Comparison of ENCODE assay signal across 13 cellular contexts in the genomic region with DNA sequence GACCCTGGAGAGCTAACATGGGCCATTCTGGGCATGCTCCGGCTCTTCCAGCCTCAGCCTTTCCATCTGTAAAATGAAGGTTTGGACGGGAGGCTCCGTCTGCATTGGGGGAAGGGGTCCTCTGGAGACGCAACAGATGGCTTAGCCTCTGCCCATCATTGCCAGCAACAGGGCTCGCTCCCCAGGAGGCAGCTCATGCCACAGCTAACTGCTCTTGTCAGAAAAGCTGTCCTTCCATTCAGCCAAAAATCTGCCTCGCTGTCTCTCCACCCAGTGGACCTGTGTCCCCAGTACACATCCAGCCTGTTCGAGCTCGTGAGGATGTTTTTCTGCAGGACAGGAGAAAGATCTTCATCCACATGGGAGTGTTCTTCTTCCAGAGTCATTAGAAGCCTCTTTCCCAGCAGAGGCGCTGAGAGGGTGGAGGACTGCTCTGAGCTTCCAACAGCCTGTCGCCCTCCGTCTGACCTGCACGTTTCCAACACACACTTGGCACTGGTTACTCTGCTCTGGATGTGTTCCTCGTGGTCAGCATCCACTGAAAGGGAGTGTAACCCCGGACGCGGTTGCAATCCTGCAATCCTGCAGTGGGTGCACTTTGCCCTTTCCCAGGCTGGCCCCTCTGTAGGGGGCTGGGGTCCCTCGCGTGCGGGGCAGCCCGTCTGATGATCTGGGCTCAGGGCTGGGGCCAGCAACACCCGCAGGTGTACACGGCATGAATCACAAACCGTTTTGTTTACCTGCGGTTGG.
"Had no signal": no experiment of that assay in that cellular context is flagged by ENCODE, and none has a peak within 500 bp of the region (broad histone marks: within the 10 kb centered on the region; RNA-seq: fewer than 3 reads in every experiment).

No MANE protein-coding gene starts in this region.

- ATAC-seq: activated CD8-positive, alpha-beta T cell treated with anti-CD3 and anti-CD28 coated beads, Interleukin-2, amount 10 ng/mL, durations not matched to agents 7 days and 5 days; esophagus mucosa; natural killer cell had no signal

- H3K9me3 ChIP-seq: thoracic aorta had no signal

- DNase-seq: activated CD8-positive, alpha-beta T cell treated with anti-CD3 and anti-CD28 coated beads, Interleukin-2, amount 10 ng/mL, durations not matched to agents 7 days and 5 days; activated naive CD4-positive, alpha-beta T cell treated with anti-CD3 and anti-CD28 coated beads, Interleukin-2, amount 50 U/mL, for 16 hours; central memory CD4-positive, alpha-beta T cell; dermis blood vessel endothelial cell; foreskin fibroblast; natural killer cell; occipital lobe; stimulated activated CD4-positive, alpha-beta T cell treated with anti-CD3 and anti-CD28 coated beads, Interleukin-4, amount 100 ng/mL, for 1 hour; SW 1271; T-helper 9 cell had no signal

- H3K9me3 Mint-ChIP-seq: natural killer cell had no signal

- H3K27ac Mint-ChIP-seq: activated CD8-positive, alpha-beta T cell treated with anti-CD3 and anti-CD28 coated beads, Interleukin-2, amount 10 ng/mL, durations not matched to agents 7 days and 5 days; natural killer cell; stimulated activated naive CD8-positive, alpha-beta T cell treated with anti-CD3 and anti-CD28 coated beads, Interleukin-15, Interleukin-2, amounts not matched to agents 100 ng/mL and 50 ng/mL, for 24 hours had no signal

- H3K4me3 Mint-ChIP-seq: activated CD8-positive, alpha-beta T cell treated with anti-CD3 and anti-CD28 coated beads, Interleukin-2, amount 10 ng/mL, durations not matched to agents 7 days and 5 days; natural killer cell; stimulated activated naive CD8-positive, alpha-beta T cell treated with anti-CD3 and anti-CD28 coated beads, Interleukin-15, Interleukin-2, amounts not matched to agents 100 ng/mL and 50 ng/mL, for 24 hours had no signal
